In the genomic region with DNA sequence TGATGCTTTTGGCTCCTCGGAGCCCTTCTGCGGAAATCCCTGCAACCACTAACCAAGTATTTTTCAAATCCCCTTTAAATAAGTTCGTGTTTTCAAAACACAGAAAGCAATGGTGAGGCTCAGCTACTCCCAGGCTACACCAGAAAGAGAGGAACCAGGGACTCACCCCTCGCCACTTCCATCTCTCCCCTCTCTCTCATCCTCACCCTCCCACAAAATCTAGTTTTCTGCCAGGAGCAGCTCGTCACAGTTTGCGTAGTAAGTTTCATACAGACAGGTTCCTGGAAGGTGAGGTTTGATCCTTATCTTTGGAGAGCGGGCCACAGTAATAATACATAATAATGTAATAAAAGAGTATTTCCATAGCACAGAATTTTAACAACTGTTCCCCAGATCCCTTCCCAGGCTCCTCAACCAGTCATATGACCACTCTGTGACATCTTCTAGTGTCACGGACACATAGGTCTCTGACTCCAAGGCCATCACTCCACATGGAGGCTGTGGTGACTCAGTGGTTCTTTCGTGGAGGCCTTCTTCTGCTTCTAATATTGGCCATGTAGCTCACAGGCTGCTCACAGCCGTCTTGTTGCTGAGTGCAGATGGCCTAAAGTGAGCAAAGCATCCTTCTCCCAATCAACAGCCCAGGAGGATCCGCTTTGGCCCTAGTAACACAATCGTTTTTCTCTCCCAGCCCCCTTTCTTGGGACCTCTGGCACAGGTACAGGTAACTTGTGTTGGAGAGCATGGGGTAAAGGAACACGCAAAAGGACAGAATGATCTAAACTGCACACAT, we compare ENCODE assay signal across 1 cellular context.
TF ChIP-seq lines count a peak whose summit lies in the region.

No MANE protein-coding gene starts in this region.

TF ChIP-seq in H1, 55 proteins besides CTCF, POLR2A, EP300 and RAD21:
- TF ChIP-seq RFX5 (IDR thresholded peaks at IDR 0.05; ENCODE audit: borderline replicate concordance, low read depth, low read length) = no peak
- no peak for TF ChIP-seq TAF1 (IDR thresholded peaks at IDR 0.05; ENCODE audit: low read depth, low read length)
- TF ChIP-seq GABPA (IDR thresholded peaks at IDR 0.05; ENCODE audit: borderline replicate concordance, insufficient read depth, low read length) = no peak
- TF ChIP-seq EZH2 (IDR thresholded peaks at IDR 0.05; ENCODE audit: low read depth, low read length, severe bottlenecking) = no peak
- no peak for TF ChIP-seq NANOG (IDR thresholded peaks at IDR 0.05; ENCODE audit: insufficient read depth, low read depth, low read length, poor library complexity, severe bottlenecking)
- TF ChIP-seq, protein P1, sequence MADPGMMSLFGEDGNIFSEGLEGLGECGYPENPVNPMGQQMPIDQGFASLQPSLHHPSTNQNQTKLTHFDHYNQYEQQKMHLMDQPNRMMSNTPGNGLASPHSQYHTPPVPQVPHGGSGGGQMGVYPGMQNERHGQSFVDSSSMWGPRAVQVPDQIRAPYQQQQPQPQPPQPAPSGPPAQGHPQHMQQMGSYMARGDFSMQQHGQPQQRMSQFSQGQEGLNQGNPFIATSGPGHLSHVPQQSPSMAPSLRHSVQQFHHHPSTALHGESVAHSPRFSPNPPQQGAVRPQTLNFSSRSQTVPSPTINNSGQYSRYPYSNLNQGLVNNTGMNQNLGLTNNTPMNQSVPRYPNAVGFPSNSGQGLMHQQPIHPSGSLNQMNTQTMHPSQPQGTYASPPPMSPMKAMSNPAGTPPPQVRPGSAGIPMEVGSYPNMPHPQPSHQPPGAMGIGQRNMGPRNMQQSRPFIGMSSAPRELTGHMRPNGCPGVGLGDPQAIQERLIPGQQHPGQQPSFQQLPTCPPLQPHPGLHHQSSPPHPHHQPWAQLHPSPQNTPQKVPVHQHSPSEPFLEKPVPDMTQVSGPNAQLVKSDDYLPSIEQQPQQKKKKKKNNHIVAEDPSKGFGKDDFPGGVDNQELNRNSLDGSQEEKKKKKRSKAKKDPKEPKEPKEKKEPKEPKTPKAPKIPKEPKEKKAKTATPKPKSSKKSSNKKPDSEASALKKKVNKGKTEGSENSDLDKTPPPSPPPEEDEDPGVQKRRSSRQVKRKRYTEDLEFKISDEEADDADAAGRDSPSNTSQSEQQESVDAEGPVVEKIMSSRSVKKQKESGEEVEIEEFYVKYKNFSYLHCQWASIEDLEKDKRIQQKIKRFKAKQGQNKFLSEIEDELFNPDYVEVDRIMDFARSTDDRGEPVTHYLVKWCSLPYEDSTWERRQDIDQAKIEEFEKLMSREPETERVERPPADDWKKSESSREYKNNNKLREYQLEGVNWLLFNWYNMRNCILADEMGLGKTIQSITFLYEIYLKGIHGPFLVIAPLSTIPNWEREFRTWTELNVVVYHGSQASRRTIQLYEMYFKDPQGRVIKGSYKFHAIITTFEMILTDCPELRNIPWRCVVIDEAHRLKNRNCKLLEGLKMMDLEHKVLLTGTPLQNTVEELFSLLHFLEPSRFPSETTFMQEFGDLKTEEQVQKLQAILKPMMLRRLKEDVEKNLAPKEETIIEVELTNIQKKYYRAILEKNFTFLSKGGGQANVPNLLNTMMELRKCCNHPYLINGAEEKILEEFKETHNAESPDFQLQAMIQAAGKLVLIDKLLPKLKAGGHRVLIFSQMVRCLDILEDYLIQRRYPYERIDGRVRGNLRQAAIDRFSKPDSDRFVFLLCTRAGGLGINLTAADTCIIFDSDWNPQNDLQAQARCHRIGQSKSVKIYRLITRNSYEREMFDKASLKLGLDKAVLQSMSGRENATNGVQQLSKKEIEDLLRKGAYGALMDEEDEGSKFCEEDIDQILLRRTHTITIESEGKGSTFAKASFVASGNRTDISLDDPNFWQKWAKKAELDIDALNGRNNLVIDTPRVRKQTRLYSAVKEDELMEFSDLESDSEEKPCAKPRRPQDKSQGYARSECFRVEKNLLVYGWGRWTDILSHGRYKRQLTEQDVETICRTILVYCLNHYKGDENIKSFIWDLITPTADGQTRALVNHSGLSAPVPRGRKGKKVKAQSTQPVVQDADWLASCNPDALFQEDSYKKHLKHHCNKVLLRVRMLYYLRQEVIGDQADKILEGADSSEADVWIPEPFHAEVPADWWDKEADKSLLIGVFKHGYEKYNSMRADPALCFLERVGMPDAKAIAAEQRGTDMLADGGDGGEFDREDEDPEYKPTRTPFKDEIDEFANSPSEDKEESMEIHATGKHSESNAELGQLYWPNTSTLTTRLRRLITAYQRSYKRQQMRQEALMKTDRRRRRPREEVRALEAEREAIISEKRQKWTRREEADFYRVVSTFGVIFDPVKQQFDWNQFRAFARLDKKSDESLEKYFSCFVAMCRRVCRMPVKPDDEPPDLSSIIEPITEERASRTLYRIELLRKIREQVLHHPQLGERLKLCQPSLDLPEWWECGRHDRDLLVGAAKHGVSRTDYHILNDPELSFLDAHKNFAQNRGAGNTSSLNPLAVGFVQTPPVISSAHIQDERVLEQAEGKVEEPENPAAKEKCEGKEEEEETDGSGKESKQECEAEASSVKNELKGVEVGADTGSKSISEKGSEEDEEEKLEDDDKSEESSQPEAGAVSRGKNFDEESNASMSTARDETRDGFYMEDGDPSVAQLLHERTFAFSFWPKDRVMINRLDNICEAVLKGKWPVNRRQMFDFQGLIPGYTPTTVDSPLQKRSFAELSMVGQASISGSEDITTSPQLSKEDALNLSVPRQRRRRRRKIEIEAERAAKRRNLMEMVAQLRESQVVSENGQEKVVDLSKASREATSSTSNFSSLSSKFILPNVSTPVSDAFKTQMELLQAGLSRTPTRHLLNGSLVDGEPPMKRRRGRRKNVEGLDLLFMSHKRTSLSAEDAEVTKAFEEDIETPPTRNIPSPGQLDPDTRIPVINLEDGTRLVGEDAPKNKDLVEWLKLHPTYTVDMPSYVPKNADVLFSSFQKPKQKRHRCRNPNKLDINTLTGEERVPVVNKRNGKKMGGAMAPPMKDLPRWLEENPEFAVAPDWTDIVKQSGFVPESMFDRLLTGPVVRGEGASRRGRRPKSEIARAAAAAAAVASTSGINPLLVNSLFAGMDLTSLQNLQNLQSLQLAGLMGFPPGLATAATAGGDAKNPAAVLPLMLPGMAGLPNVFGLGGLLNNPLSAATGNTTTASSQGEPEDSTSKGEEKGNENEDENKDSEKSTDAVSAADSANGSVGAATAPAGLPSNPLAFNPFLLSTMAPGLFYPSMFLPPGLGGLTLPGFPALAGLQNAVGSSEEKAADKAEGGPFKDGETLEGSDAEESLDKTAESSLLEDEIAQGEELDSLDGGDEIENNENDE (IDR thresholded peaks at IDR 0.05; ENCODE audit: insufficient replicate concordance, low read length) = no peak
- TF ChIP-seq KDM4A (IDR thresholded peaks at IDR 0.05; ENCODE audit: low read depth, low read length, severe bottlenecking) = no peak
- no peak for TF ChIP-seq HDAC2 (IDR thresholded peaks at IDR 0.05; ENCODE audit: borderline replicate concordance in 1 of 2, low read depth in 2 of 2, low read length in 2 of 2)
- no peak for TF ChIP-seq ASH2L (IDR thresholded peaks at IDR 0.05; ENCODE audit: low read length)
- TF ChIP-seq KDM1A (IDR thresholded peaks at IDR 0.05; ENCODE audit: borderline replicate concordance, low read length) = no peak
- TF ChIP-seq SUZ12 (IDR thresholded peaks at IDR 0.05; ENCODE audit: low read length) = no peak
